ENCODE assay signal across 8 cellular contexts in the genomic region with DNA sequence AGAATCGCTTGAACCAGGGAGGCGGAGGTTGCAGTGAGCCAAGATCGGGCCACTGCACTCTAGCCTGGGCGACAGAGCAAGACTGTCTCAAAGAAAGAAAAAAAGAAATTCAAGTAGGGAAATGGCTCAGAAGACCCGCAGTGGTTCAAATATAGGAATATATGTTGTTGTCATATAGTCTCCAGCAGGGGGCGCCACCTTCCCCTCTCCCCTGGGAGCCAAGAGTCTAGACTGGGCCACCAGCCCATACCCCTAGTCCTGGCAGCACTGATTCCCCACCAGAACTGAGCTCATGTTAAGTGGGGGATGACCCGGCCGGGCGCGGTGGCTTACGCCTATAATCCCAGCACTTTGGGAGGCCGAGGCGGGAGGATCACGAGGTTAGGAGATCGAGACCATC. TPM values are rescaled to one million over a fixed set of nuclear protein-coding genes. Genes with fewer than 3 reads are reported as not detected.
DNase-seq lines count a peak whose midpoint lies in the region; ATAC-seq and TF ChIP-seq lines count a peak whose summit lies in the region.
"Not testable (repeated sequence)": the region's sequence is repeated elsewhere in the genome, so short reads cannot be mapped to it uniquely, and the experiment has no call there.

No MANE protein-coding gene starts in this region.

- H3K27me3 ChIP-seq in GM06990 (replicated peaks; ENCODE audit: control insufficient read depth, insufficient read depth, low read length); Loucy (ENCODE audit: insufficient read depth, low read length, poor library complexity, severe bottlenecking); upper lobe of right lung: not testable (repeated sequence)

- not testable (repeated sequence) for H4K20me1 ChIP-seq in Loucy (ENCODE audit: insufficient read depth, low read length, poor library complexity, severe bottlenecking)

- not testable (repeated sequence) for H3K27ac ChIP-seq in upper lobe of right lung

- not testable (repeated sequence) for H3K4me2 ChIP-seq in Loucy (ENCODE audit: low read depth, low read length, poor library complexity, severe bottlenecking)

- not testable (repeated sequence) for H3K9me3 ChIP-seq in Loucy (ENCODE audit: insufficient read depth, low read depth, low read length); upper lobe of right lung

- H3K4me3 ChIP-seq in GM06990 (replicated peaks; ENCODE audit: low read depth, low read length); Loucy (ENCODE audit: low read length, poor library complexity, severe bottlenecking); upper lobe of right lung: not testable (repeated sequence)

- H3K4me1 ChIP-seq in Loucy (ENCODE audit: insufficient read depth, low read length, poor library complexity, severe bottlenecking); upper lobe of right lung: not testable (repeated sequence)

- H3K9me2 ChIP-seq in Loucy (replicated peaks; ENCODE audit: low read depth, low read length): not testable (repeated sequence)

- not testable (repeated sequence) for H3K27me3 Mint-ChIP-seq in central memory CD8-positive, alpha-beta T cell

- H2AFZ ChIP-seq in Loucy (ENCODE audit: low read length): not testable (repeated sequence)

- not testable (repeated sequence) for H3K79me2 ChIP-seq in Loucy (ENCODE audit: insufficient read depth, low read length)

- DNase-seq in GM06990 (ENCODE audit: extremely low read depth, insufficient read length) (peak; percentile 40), SKM-1 (lab: John Stamatoyannopoulos, UW; ENCODE audit: unreplicated experiment) (peak; percentile 27), iPS-NIHi11 (ENCODE audit: low spot score) (peak; percentile 76), upper lobe of right lung (peak; percentile 74)
- peak; percentile 90 for DNase-seq in activated CD8-positive, alpha-beta memory T cell treated with anti-CD3 and anti-CD28 coated beads, Interleukin-2, amount 50 U/mL, for 48 hours
- peak; percentile 27 to 36 for DNase-seq in central memory CD8-positive, alpha-beta T cell (ENCODE audit: low spot score in 2 of 2)
- peak; percentile 60 for DNase-seq in stimulated activated CD4-positive, alpha-beta T cell treated with anti-CD3 and anti-CD28 coated beads, Interleukin-12 subunit alpha, Interleukin-12 subunit beta, amount 100 ng/mL, for 4 hours

- not testable (repeated sequence) for H3K4me1 Mint-ChIP-seq in central memory CD8-positive, alpha-beta T cell

- not testable (repeated sequence) for H3K4me3 Mint-ChIP-seq in central memory CD8-positive, alpha-beta T cell

- H3K36me3 ChIP-seq in GM06990 (ENCODE audit: control insufficient read depth, insufficient read depth, low read length); Loucy (ENCODE audit: insufficient read depth, low read length); upper lobe of right lung: not testable (repeated sequence)

- intact Hi-C loops in upper lobe of right lung (cut with DNase I): loop anchor here (10.0 kb wide), 1 partner anchor 56 kb away; a partner anchor contains a TSS

- not testable (repeated sequence) for H3K27ac Mint-ChIP-seq in central memory CD8-positive, alpha-beta T cell (ENCODE audit: low read depth)

- ATAC-seq in central memory CD8-positive, alpha-beta T cell (replicated peaks; ENCODE audit: extremely low read depth, poor library complexity, severe bottlenecking): peak; percentile 62
- ATAC-seq in upper lobe of right lung: peak; percentile 87

- peak; percentile 54 for TF ChIP-seq CTCF in GM06990 (IDR thresholded peaks at IDR 0.05; ENCODE audit: insufficient read depth, low read length, poor library complexity, severe bottlenecking)
- TF ChIP-seq CTCF in Loucy (conservative IDR thresholded peaks at IDR 0.05; ENCODE audit: low read length): peak; percentile 60
- TF ChIP-seq CTCF in upper lobe of right lung (IDR thresholded peaks at IDR 0.05): peak; percentile 47

- not testable (repeated sequence) for H3K9me3 Mint-ChIP-seq in central memory CD8-positive, alpha-beta T cell

- H3K36me3 Mint-ChIP-seq in central memory CD8-positive, alpha-beta T cell (ENCODE audit: insufficient read depth): not testable (repeated sequence)

- H3K9ac ChIP-seq in Loucy (ENCODE audit: low read depth, low read length, poor library complexity, severe bottlenecking): not testable (repeated sequence)

- H3F3A ChIP-seq in Loucy (ENCODE audit: low read depth): not testable (repeated sequence)

RNA-seq across cellular contexts. Expression of a gene that starts 6.1 kb away (rescaled TPM):
- 22.2 TPM for total RNA-seq in upper lobe of right lung

RNA-seq across cellular contexts. Expression of a gene that starts 6.1 kb away (rescaled TPM):
- total RNA-seq in upper lobe of right lung: 24.4 TPM

RNA-seq across cellular contexts. Expression of a gene that starts 48.9 kb away (rescaled TPM):
- 157 TPM for total RNA-seq in upper lobe of right lung

RNA-seq across cellular contexts. Expression of a gene that starts 54.2 kb away (rescaled TPM):
- total RNA-seq in upper lobe of right lung: 12.8 TPM

Comparison
In these comparisons a context has a peak if more than half of its experiments do, and no peak if none do; other contexts are left out.
1. DNase-seq: peak in every context shown above with its lines; median percentile 90 in activated CD8-positive, alpha-beta memory T cell treated with anti-CD3 and anti-CD28 coated beads, Interleukin-2, amount 50 U/mL, for 48 hours; 76 in iPS-NIHi11; 74 in upper lobe of right lung; 60 in stimulated activated CD4-positive, alpha-beta T cell treated with anti-CD3 and anti-CD28 coated beads, Interleukin-12 subunit alpha, Interleukin-12 subunit beta, amount 100 ng/mL, for 4 hours; 40 in GM06990; 32 in central memory CD8-positive, alpha-beta T cell; 27 in SKM-1.